ENCODE assay signal across 14 cellular contexts in the genomic region with DNA sequence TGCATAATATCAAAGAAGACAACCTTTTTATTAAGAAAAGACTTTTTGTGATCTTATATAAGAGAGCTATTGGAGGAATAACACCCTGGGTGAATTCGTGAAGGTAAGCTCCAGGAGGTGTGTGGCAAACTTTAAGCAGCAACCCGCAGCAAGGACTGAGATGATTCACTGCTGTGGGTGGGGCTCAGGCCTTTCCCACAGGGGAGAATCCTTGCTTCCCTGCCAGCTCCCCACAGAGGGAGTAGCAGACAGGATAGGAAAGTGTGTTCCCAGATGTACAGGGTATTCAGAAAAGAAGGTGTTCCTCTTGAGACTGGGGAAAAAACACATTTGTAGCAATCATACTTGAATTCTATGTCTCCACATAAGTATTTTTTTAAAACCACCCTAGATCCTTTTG. TPM values are rescaled to one million over a fixed set of nuclear protein-coding genes. Genes with fewer than 3 reads are reported as not detected.
DNase-seq lines count a peak whose midpoint lies in the region; ATAC-seq and TF ChIP-seq lines count a peak whose summit lies in the region.
"Had no signal": no experiment of that assay in that cellular context is flagged by ENCODE, and none has a peak within 500 bp of the region (broad histone marks: within the 10 kb centered on the region; RNA-seq: fewer than 3 reads in every experiment).

No MANE protein-coding gene starts in this region.

- DNase-seq in Caki2 (ENCODE audit: low read depth), result peak; percentile 21
- DNase-seq in LoVo (ENCODE audit: low spot score), result peak; percentile 48
- peak; percentile 74 for DNase-seq in brain microvascular endothelial cell
- DNase-seq in kidney glomerular epithelial cell (lab: John Stamatoyannopoulos, UW), result peak; percentile 50
- no peak for DNase-seq in NCI-H146 treated with DMSO at 0.1 percent for 48 hours (lab: John Stamatoyannopoulos, UW; ENCODE audit: unreplicated experiment)
- DNase-seq in activated naive CD4-positive, alpha-beta T cell treated with anti-CD3 and anti-CD28 coated beads, Interleukin-2, amount 50 U/mL, for 16 hours, result no peak
- DNase-seq in SJCRH30, result no peak
- DNase-seq: activated CD4-positive, alpha-beta T cell treated with anti-CD3 and anti-CD28 coated beads, Interleukin-2, amount 50 U/mL, for 48 hours; activated naive CD4-positive, alpha-beta T cell treated with anti-CD3 and anti-CD28 coated beads for 36 hours; CD8-positive, alpha-beta memory T cell; effector CD4-positive, alpha-beta T cell; NCI-H1105; upper lobe of right lung had no signal

- H3K27ac ChIP-seq in brain microvascular endothelial cell (peak overlapping the region; percentile 16), SJCRH30 (no peak overlapping the region)
- H3K27ac ChIP-seq: upper lobe of right lung had no signal

- H3K9me3 ChIP-seq in SJCRH30 (replicated peaks), result no peaks in the 10 kb centered on the region
- H3K9me3 ChIP-seq: upper lobe of right lung had no signal

- no peaks in the 10 kb centered on the region for H3K4me1 ChIP-seq in SJCRH30
- H3K4me1 ChIP-seq: upper lobe of right lung had no signal

- H3K4me3 ChIP-seq in brain microvascular endothelial cell (ENCODE audit: low read depth, low read length) (no peak overlapping the region), SJCRH30 (no peak overlapping the region)
- H3K4me3 ChIP-seq: upper lobe of right lung had no signal

- ATAC-seq in GM19324 (IDR thresholded peaks at IDR 0.05; ENCODE audit: low FRiP score, unreplicated experiment), result no peak
- ATAC-seq: upper lobe of right lung had no signal

- H3K36me3 ChIP-seq in brain microvascular endothelial cell (replicated peaks) (peaks cover 4% of the 10 kb centered on the region), SJCRH30 (peaks cover 10% of the 10 kb centered on the region; the same call in 1 of the 2 replicates)

- H3K27me3 ChIP-seq in brain microvascular endothelial cell (replicated peaks) (no peaks in the 10 kb centered on the region), SJCRH30 (no peaks in the 10 kb centered on the region)
- H3K27me3 ChIP-seq: upper lobe of right lung had no signal

- peak; percentile 22 for TF ChIP-seq CTCF in brain microvascular endothelial cell (IDR thresholded peaks at IDR 0.05; ENCODE audit: low read depth, low read length, missing control alignments)

- in situ Hi-C loops in Caki2 (cut with HindIII; ENCODE audit: low pct_unique_long_range_greater_than_20kb, low sequenced_read_pairs), result no loop called here
- in situ Hi-C loops in brain microvascular endothelial cell (cut with HindIII; ENCODE audit: low pct_ligation_motif_present, low sequenced_read_pairs), result no loop called here

RNA-seq across cellular contexts. Expression of a gene that starts 9.2 kb away (rescaled TPM):
- total RNA-seq in Caki2 (2014; rRNA removed; shearing (Covaris generic); ENCODE audit: low replicate concordance), result 104 and 132 TPM in 2 replicates
- total RNA-seq in SJCRH30 (2014; rRNA removed; shearing (Covaris generic)), result 116 and 123 TPM in 2 replicates

Comparison
In these comparisons a context has a peak if more than half of its experiments do, and no peak if none do; other contexts are left out.
1. DNase-seq: peak in Caki2 (single experiment), LoVo (single experiment), brain microvascular endothelial cell (single experiment) and kidney glomerular epithelial cell (single experiment); none in NCI-H146 treated with DMSO at 0.1 percent for 48 hours (single experiment), activated naive CD4-positive, alpha-beta T cell treated with anti-CD3 and anti-CD28 coated beads, Interleukin-2, amount 50 U/mL, for 16 hours (single experiment) and SJCRH30 (0 of 2).